18 cellular contexts compared by ENCODE assay signal in genomic region chr2:140882671-140883620, GRCh38.
A peak's percentile ranks its signal among the peaks of the same experiment; 100 is the strongest.
DNase-seq lines count a peak whose midpoint lies in the region; ATAC-seq and TF ChIP-seq lines count a peak whose summit lies in the region.
"Had no signal": no experiment of that assay in that cellular context is flagged by ENCODE, and none has a peak within 500 bp of the region (broad histone marks: within the 10 kb centered on the region; RNA-seq: fewer than 3 reads in every experiment).

No MANE protein-coding gene starts in this region.

- no peak overlapping the region for H3K27ac ChIP-seq in A673 (ENCODE audit: low read depth, low read length, poor library complexity, severe bottlenecking)
- no peak overlapping the region for H3K27ac ChIP-seq in caudate nucleus (ENCODE audit: low read depth, low read length)

- ATAC-seq in WTC11 (peak; percentile 95), GM18517 (IDR thresholded peaks at IDR 0.05; ENCODE audit: unreplicated experiment) (no peak), HG02642 (IDR thresholded peaks at IDR 0.05; ENCODE audit: poor library complexity, unreplicated experiment) (no peak), HG03139 (IDR thresholded peaks at IDR 0.05; ENCODE audit: unreplicated experiment) (no peak)

- POLR2A ChIA-PET in A673 (lab: Charles Lee; ENCODE audit: low non-redundant PET) = interaction anchor here (0.6 kb wide), 1 partner anchor 223 kb away, joined by 5 read pairs; no protein-coding TSS in a partner anchor
- POLR2A ChIA-PET in WTC11 (lab: Charles Lee) = no interaction called here

- H3K4me3 ChIP-seq in A673 (ENCODE audit: low read depth, low read length, poor library complexity, severe bottlenecking) = no peak overlapping the region

- no peaks in the 10 kb centered on the region for H3K36me3 ChIP-seq in A673 (ENCODE audit: insufficient read depth, low read length, poor library complexity, severe bottlenecking)

- H3K27me3 Mint-ChIP-seq in WTC11 (ENCODE audit: low read depth) = no peaks in the 10 kb centered on the region
- H3K27me3 Mint-ChIP-seq: B cell; CD4-positive, alpha-beta memory T cell; IgD-negative memory B cell had no signal

- H3K27me3 ChIP-seq in A673 (replicated peaks; ENCODE audit: insufficient read depth, low read depth, low read length, poor library complexity) = no peaks in the 10 kb centered on the region

- no peak overlapping the region; the same call in 1 of the 2 replicates for H3K4me3 Mint-ChIP-seq in WTC11
- H3K4me3 Mint-ChIP-seq: B cell; CD4-positive, alpha-beta memory T cell; HFFc6; IgD-negative memory B cell had no signal

- peaks cover 4% of the 10 kb centered on the region; the same call in 1 of the 2 replicates for H3K36me3 Mint-ChIP-seq in WTC11
- H3K36me3 Mint-ChIP-seq: CD4-positive, alpha-beta memory T cell; IgD-negative memory B cell had no signal

- no peaks in the 10 kb centered on the region for H3K4me1 ChIP-seq in A673 (ENCODE audit: insufficient read depth, low read length, poor library complexity, severe bottlenecking)

- no peaks in the 10 kb centered on the region for H3K9me3 ChIP-seq in A673 (ENCODE audit: low read depth, low read length, poor library complexity, severe bottlenecking)

- H3K9me3 Mint-ChIP-seq in WTC11 = peaks cover 31% of the 10 kb centered on the region
- H3K9me3 Mint-ChIP-seq: HFFc6 had no signal

- intact Hi-C loops in A673 (cut with micrococcal nuclease; ENCODE audit: unreplicated experiment) = no loop called here

- H3K27ac Mint-ChIP-seq in WTC11 = peak overlapping the region; percentile 90
- H3K27ac Mint-ChIP-seq: B cell; CD4-positive, alpha-beta memory T cell; HFFc6; IgD-negative memory B cell had no signal

- TF ChIP-seq CTCF in A673 (conservative IDR thresholded peaks at IDR 0.05; ENCODE audit: low read depth, low read length) (no peak), WTC11 (IDR thresholded peaks at IDR 0.05) (no peak)

- CTCF ChIA-PET in A673 (lab: Charles Lee) (no interaction called here), WTC11 (lab: Charles Lee) (interaction anchor here (0.6 kb wide), 1 partner anchor 23 kb away, joined by 3 read pairs; no protein-coding TSS in a partner anchor)

- H3K4me1 Mint-ChIP-seq in WTC11 = peaks cover 22% of the 10 kb centered on the region
- H3K4me1 Mint-ChIP-seq: B cell; CD4-positive, alpha-beta memory T cell; IgD-negative memory B cell had no signal

- peak; percentile 6 for DNase-seq in A673 (ENCODE audit: low spot score)
- DNase-seq in H4 (ENCODE audit: low spot score) = peak; percentile 4
- DNase-seq in WTC11 (ENCODE audit: low spot score) = no peak
- DNase-seq in fibroblast of peridontal ligament (ENCODE audit: extremely low read depth) = peak; percentile 90
- no peak for DNase-seq in caudate nucleus (lab: John Stamatoyannopoulos, UW)
- DNase-seq: CD4-positive, alpha-beta memory T cell; DMS79; HFFc6; MV-4-11; NCI-H146; NCI-H2081 treated with DMSO at 0.1 percent for 48 hours; NCI-H345; SIG-M5 had no signal

- BruUV-seq in A673 (replicated peaks; lab: Mats Ljungman, UMichigan) = no TSS peak

TF ChIP-seq in WTC11, 78 proteins besides CTCF, POLR2A, EP300 and RAD21:
- TF ChIP-seq MAX (CRISPR knock-in tag; IDR thresholded peaks at IDR 0.05) (no peak), ZBTB43 (CRISPR knock-in tag; IDR thresholded peaks at IDR 0.05) (no peak), FOXJ3 (CRISPR knock-in tag; IDR thresholded peaks at IDR 0.05; ENCODE audit: borderline replicate concordance) (no peak), ZNF671 (CRISPR knock-in tag; IDR thresholded peaks at IDR 0.05) (no peak), TEAD4 (CRISPR knock-in tag; IDR thresholded peaks at IDR 0.05) (no peak), KAT7 (CRISPR knock-in tag; IDR thresholded peaks at IDR 0.05; ENCODE audit: borderline replicate concordance) (no peak), NR1H2 (CRISPR knock-in tag; IDR thresholded peaks at IDR 0.05) (no peak)
- TF ChIP-seq, protein P1, sequence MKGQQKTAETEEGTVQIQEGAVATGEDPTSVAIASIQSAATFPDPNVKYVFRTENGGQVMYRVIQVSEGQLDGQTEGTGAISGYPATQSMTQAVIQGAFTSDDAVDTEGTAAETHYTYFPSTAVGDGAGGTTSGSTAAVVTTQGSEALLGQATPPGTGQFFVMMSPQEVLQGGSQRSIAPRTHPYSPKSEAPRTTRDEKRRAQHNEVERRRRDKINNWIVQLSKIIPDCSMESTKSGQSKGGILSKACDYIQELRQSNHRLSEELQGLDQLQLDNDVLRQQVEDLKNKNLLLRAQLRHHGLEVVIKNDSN (CRISPR knock-in tag; IDR thresholded peaks at IDR 0.05) = no peak
- TF ChIP-seq, protein P2, sequence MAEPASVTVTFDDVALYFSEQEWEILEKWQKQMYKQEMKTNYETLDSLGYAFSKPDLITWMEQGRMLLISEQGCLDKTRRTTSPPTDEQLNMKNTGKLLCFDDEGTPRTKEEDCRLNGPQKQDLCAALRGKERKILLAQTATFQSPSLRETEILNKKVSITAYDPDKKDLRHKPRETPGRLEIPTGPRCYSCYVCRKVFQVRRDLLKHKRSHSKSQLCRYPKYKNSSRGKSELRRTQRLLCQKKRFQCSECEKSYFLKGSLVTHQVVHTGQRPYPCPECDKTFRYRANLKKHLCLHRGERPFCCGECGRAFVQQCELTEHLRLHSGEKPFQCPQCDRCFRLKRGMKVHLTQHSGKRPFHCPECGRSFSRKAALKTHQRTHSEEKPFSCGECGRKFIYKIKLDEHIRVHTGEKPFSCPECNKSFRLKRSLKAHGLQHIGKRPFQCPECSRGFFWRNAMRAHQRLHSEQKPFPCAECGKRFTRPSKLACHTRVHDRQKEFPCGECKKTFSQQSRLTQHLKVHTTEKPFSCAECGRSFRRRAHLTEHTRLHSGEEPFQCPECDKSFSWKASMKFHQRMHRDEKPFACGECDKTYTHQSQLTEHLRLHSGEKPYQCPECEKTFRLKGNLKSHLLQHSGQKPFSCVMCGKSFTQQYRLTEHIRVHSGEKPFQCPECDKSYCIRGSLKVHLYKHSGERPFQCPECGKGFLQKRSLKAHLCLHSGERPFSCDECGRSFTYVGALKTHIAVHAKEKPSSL (CRISPR knock-in tag; conservative IDR thresholded peaks at IDR 0.05) = no peak
- TF ChIP-seq, protein P3, sequence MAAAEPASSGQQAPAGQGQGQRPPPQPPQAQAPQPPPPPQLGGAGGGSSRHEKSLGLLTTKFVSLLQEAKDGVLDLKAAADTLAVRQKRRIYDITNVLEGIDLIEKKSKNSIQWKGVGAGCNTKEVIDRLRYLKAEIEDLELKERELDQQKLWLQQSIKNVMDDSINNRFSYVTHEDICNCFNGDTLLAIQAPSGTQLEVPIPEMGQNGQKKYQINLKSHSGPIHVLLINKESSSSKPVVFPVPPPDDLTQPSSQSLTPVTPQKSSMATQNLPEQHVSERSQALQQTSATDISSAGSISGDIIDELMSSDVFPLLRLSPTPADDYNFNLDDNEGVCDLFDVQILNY (CRISPR knock-in tag; IDR thresholded peaks at IDR 0.05) = no peak
- TF ChIP-seq, protein P4, sequence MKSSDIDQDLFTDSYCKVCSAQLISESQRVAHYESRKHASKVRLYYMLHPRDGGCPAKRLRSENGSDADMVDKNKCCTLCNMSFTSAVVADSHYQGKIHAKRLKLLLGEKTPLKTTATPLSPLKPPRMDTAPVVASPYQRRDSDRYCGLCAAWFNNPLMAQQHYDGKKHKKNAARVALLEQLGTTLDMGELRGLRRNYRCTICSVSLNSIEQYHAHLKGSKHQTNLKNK (CRISPR knock-in tag; IDR thresholded peaks at IDR 0.05) = no peak
- TF ChIP-seq, protein P5, sequence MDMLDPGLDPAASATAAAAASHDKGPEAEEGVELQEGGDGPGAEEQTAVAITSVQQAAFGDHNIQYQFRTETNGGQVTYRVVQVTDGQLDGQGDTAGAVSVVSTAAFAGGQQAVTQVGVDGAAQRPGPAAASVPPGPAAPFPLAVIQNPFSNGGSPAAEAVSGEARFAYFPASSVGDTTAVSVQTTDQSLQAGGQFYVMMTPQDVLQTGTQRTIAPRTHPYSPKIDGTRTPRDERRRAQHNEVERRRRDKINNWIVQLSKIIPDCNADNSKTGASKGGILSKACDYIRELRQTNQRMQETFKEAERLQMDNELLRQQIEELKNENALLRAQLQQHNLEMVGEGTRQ (CRISPR knock-in tag; IDR thresholded peaks at IDR 0.05) = no peak

Comparison
In these comparisons a context has a peak if more than half of its experiments do, and no peak if none do; other contexts are left out.
1. DNase-seq: peak in A673 (single experiment), H4 (single experiment) and fibroblast of peridontal ligament (single experiment); none in WTC11 (single experiment) and caudate nucleus (0 of 61).